Comparison of ENCODE assay signal across 31 cellular contexts in the genomic region with DNA sequence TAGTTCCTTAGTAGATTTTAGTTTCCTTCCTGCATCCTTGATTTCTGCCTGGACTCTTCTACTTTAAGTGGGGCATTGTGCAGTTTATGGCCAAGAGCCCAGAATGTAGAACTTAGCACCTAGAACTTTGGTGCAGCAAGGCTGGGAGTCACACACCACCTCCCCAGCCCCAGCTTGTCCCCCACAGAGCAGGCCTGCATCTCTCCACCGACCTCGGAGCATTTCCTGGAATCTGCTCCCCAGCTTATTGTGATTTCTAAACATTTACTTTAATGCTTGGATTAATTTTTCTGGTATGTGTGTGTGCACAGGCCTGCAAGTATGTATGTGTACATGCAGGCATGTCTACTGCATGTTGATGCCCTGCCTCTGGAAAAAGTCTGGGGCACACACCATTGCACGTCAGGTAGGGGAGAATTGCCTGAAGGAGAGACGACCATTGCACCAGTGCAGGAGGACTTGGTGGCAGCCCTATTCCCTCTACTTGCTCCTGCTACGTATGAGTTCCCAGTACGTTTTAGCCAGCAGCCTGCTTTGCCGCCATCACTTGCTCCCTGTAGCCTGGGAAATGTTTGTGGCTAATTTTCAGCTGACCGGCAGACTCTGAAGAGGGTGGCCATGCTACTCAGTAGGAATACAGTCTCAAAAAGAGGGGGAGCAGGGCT.
"Had no signal": no experiment of that assay in that cellular context is flagged by ENCODE, and none has a peak within 500 bp of the region (broad histone marks: within the 10 kb centered on the region; RNA-seq: fewer than 3 reads in every experiment).

No MANE protein-coding gene starts in this region.

- FAIRE-seq: keratinocyte, pancreas had no signal

- ATAC-seq: heart left ventricle; left colon; left lung; lower lobe of right lung; mucosa of descending colon; naive thymus-derived CD4-positive, alpha-beta T cell; pancreas; psoas muscle; right lobe of liver; stimulated activated memory B cell treated with anti-CD40 and anti-IgM and Interleukin-4, amounts not matched to agents 10 μg/mL and 1 μg/mL and 100 μg/mL, for 72 hours; stimulated activated naive CD8-positive, alpha-beta T cell treated with anti-CD3 and anti-CD28 coated beads, Interleukin-15, amount 100 ng/mL, for 72 hours had no signal

- H3K9me3 Mint-ChIP-seq: nephron progenitor cell; stimulated activated memory B cell treated with anti-CD40 and anti-IgM and Interleukin-4, amounts not matched to agents 10 μg/mL and 1 μg/mL and 100 μg/mL, for 72 hours; stimulated activated naive CD8-positive, alpha-beta T cell treated with anti-CD3 and anti-CD28 coated beads, Interleukin-15, amount 100 ng/mL, for 72 hours; type B pancreatic cell had no signal

- H3K79me2 ChIP-seq: hepatocyte had no signal

- H3K4me2 ChIP-seq: hepatocyte, neural progenitor cell, smooth muscle cell had no signal

- H3K9ac ChIP-seq: neural progenitor cell had no signal

- H3K9me3 ChIP-seq: heart left ventricle, left lung, lower lobe of right lung, mucosa of descending colon, pancreas, psoas muscle, right lobe of liver, tibial nerve, vagina had no signal

- H3K27ac ChIP-seq: heart left ventricle, hepatocyte, left lung, lower lobe of right lung, neural progenitor cell, pancreas, psoas muscle, right lobe of liver, tibial nerve, vagina had no signal

- H3K4me3 Mint-ChIP-seq: naive thymus-derived CD4-positive, alpha-beta T cell; nephron progenitor cell; neural progenitor cell; stimulated activated memory B cell treated with anti-CD40 and anti-IgM and Interleukin-4, amounts not matched to agents 10 μg/mL and 1 μg/mL and 100 μg/mL, for 72 hours; stimulated activated naive CD8-positive, alpha-beta T cell treated with anti-CD3 and anti-CD28 coated beads, Interleukin-15, amount 100 ng/mL, for 72 hours had no signal

- H2AFZ ChIP-seq: hepatocyte had no signal

- H3K36me3 ChIP-seq: heart left ventricle, left lung, lower lobe of right lung, neural progenitor cell, pancreas, right lobe of liver, tibial nerve, vagina had no signal

- H3K27ac Mint-ChIP-seq: naive thymus-derived CD4-positive, alpha-beta T cell; nephron progenitor cell; stimulated activated memory B cell treated with anti-CD40 and anti-IgM and Interleukin-4, amounts not matched to agents 10 μg/mL and 1 μg/mL and 100 μg/mL, for 72 hours; stimulated activated naive CD8-positive, alpha-beta T cell treated with anti-CD3 and anti-CD28 coated beads, Interleukin-15, amount 100 ng/mL, for 72 hours; type B pancreatic cell had no signal

- H3K36me3 Mint-ChIP-seq: naive thymus-derived CD4-positive, alpha-beta T cell; neural progenitor cell; stimulated activated memory B cell treated with anti-CD40 and anti-IgM and Interleukin-4, amounts not matched to agents 10 μg/mL and 1 μg/mL and 100 μg/mL, for 72 hours; type B pancreatic cell had no signal

- DNase-seq: glutamatergic neuron; heart left ventricle; kidney glomerular epithelial cell; left colon; left lung; lower lobe of right lung; mammary epithelial cell; mesendoderm; midbrain; mucosa of descending colon; naive thymus-derived CD4-positive, alpha-beta T cell; nephron progenitor cell; pancreas; posterior cingulate gyrus; psoas muscle; right lobe of liver; stimulated activated CD4-positive, alpha-beta T cell treated with anti-CD3 and anti-CD28 coated beads, Interleukin-1b, Interleukin-23, amount 100 ng/mL, for 48 hours; stimulated activated CD4-positive, alpha-beta T cell treated with anti-CD3 and anti-CD28 coated beads, Interleukin-2, amount 100 ng/mL, for 48 hours; stimulated activated CD4-positive, alpha-beta T cell treated with anti-CD3 and anti-CD28 coated beads, Interleukin-4, amount 100 ng/mL, for 4 hours; stimulated activated CD8-positive, alpha-beta memory T cell treated with anti-CD3 and anti-CD28 coated beads, Interleukin-4, amount 100 ng/mL, for 48 hours; stimulated activated naive CD4-positive, alpha-beta T cell treated with Interleukin-2 at 50 U/mL for 16 hours; stimulated activated naive CD8-positive, alpha-beta T cell treated with anti-CD3 and anti-CD28 coated beads, Interleukin-15, amount 100 ng/mL, for 72 hours; substantia nigra had no signal

- H3K27me3 ChIP-seq: heart left ventricle, hepatocyte, pancreas, right lobe of liver, tibial nerve, vagina had no signal

- H3K4me3 ChIP-seq: heart left ventricle, hepatocyte, left lung, lower lobe of right lung, mucosa of descending colon, neural progenitor cell, pancreas, psoas muscle, right lobe of liver, smooth muscle cell, tibial nerve, vagina had no signal
